Comparison of ENCODE assay signal across 1 cellular context in the genomic region with DNA sequence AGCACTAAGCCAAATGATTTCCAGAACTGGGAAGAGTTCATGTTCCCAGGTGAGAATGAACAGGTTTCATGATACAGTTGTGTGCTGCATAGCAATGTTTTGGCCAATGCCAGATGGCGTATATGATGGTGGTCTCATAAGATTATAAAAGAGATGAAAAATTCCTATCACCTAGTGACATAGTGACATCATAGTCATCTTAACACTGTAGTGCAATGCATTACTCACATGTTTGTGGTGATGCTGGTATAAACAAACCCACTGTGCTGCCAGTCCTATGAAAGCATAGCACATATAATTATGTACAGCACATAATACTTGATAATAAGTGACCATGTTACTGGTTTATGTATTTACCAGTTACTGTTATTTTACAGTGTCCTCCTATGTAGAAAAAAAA.
TF ChIP-seq lines count a peak whose summit lies in the region.

No MANE protein-coding gene starts in this region.

TF ChIP-seq in HepG2, 621 proteins besides CTCF, POLR2A, EP300 and RAD21 (continued from another document):
- TF ChIP-seq E2F2 (CRISPR knock-in tag; IDR thresholded peaks at IDR 0.05; ENCODE audit: borderline replicate concordance), result no peak
- TF ChIP-seq HOXA9 (CRISPR knock-in tag; IDR thresholded peaks at IDR 0.05; ENCODE audit: borderline replicate concordance), result no peak
- TF ChIP-seq ZNF781 (CRISPR knock-in tag; IDR thresholded peaks at IDR 0.05; ENCODE audit: borderline replicate concordance, not compliant biosample characterization), result no peak
- TF ChIP-seq, protein P1, sequence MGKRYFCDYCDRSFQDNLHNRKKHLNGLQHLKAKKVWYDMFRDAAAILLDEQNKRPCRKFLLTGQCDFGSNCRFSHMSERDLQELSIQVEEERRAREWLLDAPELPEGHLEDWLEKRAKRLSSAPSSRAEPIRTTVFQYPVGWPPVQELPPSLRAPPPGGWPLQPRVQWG (CRISPR knock-in tag; IDR thresholded peaks at IDR 0.05; ENCODE audit: borderline replicate concordance, low read depth), result no peak
- TF ChIP-seq TBP (CRISPR knock-in tag; IDR thresholded peaks at IDR 0.05), result no peak
- no peak for TF ChIP-seq ZNF317 (CRISPR knock-in tag; IDR thresholded peaks at IDR 0.05)
- TF ChIP-seq RFX3 (CRISPR knock-in tag; IDR thresholded peaks at IDR 0.05), result no peak
- no peak for TF ChIP-seq GABPB1 (CRISPR knock-in tag; IDR thresholded peaks at IDR 0.05)
- TF ChIP-seq MLLT10 (CRISPR knock-in tag; IDR thresholded peaks at IDR 0.05), result no peak
- no peak for TF ChIP-seq TMF1 (CRISPR knock-in tag; IDR thresholded peaks at IDR 0.05; ENCODE audit: low read depth)
- TF ChIP-seq MYC (CRISPR knock-in tag; IDR thresholded peaks at IDR 0.05; ENCODE audit: borderline replicate concordance), result no peak
- no peak for TF ChIP-seq ATM (IDR thresholded peaks at IDR 0.05; ENCODE audit: borderline replicate concordance)
- TF ChIP-seq ZNF451 (CRISPR knock-in tag; IDR thresholded peaks at IDR 0.05), result no peak
